ENCODE assay signal across 13 cellular contexts in genomic region chr17:40451420-40451819, GRCh38. TPM values are rescaled to one million over a fixed set of nuclear protein-coding genes. Genes with fewer than 3 reads are reported as not detected.
DNase-seq lines count a peak whose midpoint lies in the region; ATAC-seq, FAIRE-seq and TF ChIP-seq lines count a peak whose summit lies in the region.
"Had no signal": no experiment of that assay in that cellular context is flagged by ENCODE, and none has a peak within 500 bp of the region (broad histone marks: within the 10 kb centered on the region; RNA-seq: fewer than 3 reads in every experiment).

No MANE protein-coding gene starts in this region.

- H3K4me2 ChIP-seq in HepG2 (ENCODE audit: low read depth, low read length) = no peak overlapping the region

- H3K36me3 ChIP-seq in liver (ENCODE audit: control insufficient read depth in 4 of 4, insufficient read depth in 3 of 4, low read depth in 1 of 4, low read length in 3 of 4) (peaks cover 15 to 42% (median 27%) of the 10 kb centered on the region in 4 donors), HepG2 (replicated peaks in 1 of 2; ENCODE audit: control insufficient read depth in 1 of 2, insufficient read depth in 2 of 2, low read length in 2 of 2) (peaks cover 0 to 8% of the 10 kb centered on the region in 2 experiments; a peak in 3 of 5 replicates), aorta (ENCODE audit: control insufficient read depth in 1 of 2, insufficient read depth in 2 of 2, low read length in 1 of 2) (no peaks in the 10 kb centered on the region)

- intact Hi-C loops in HepG2 (cut with micrococcal nuclease; ENCODE audit: unreplicated experiment) = no loop called here
- intact Hi-C loops in aorta (cut with DNase I) = no loop called here

- no peaks in the 10 kb centered on the region for H4K20me1 ChIP-seq in HepG2 (ENCODE audit: insufficient read depth, low read length)

- H3K4me1 ChIP-seq in liver (ENCODE audit: control insufficient read depth in 4 of 4, insufficient read depth in 4 of 4, low read length in 3 of 4) (peaks cover 21 to 95% (median 90%) of the 10 kb centered on the region in 4 donors), HepG2 (ENCODE audit: insufficient read depth, low read length) (peaks cover 39% of the 10 kb centered on the region), aorta (ENCODE audit: control insufficient read depth in 1 of 2, insufficient read depth in 2 of 2, low read length in 2 of 2) (peaks cover 0 to 2% of the 10 kb centered on the region in 2 donors)

- peak overlapping the region; percentile 85 to 98 (median 94) for H3K27ac Mint-ChIP-seq in nephron
- H3K27ac Mint-ChIP-seq: activated CD8-positive, alpha-beta memory T cell treated with anti-CD3 and anti-CD28 coated beads, Interleukin-2, amount 10 ng/mL, durations not matched to agents 7 days and 5 days; progenitor cell of endocrine pancreas had no signal

- in situ Hi-C loops in HepG2 (cut with HindIII; ENCODE audit: extremely low pct_ligation_motif_present, low pct_unique_long_range_greater_than_20kb) = no loop called here

- peak in 1 of 2 donors; percentile 25 for TF ChIP-seq RAD21 in liver (IDR thresholded peaks at IDR 0.05)
- TF ChIP-seq RAD21 in HepG2 (CRISPR knock-in tag; IDR thresholded peaks at IDR 0.05) = no peak

- H3K36me3 Mint-ChIP-seq in nephron (ENCODE audit: low read depth) = peaks cover 33% of the 10 kb centered on the region
- H3K36me3 Mint-ChIP-seq: activated CD8-positive, alpha-beta memory T cell treated with anti-CD3 and anti-CD28 coated beads, Interleukin-2, amount 10 ng/mL, durations not matched to agents 7 days and 5 days had no signal

- H3K4me3 Mint-ChIP-seq in nephron = peak overlapping the region; percentile 18 to 77 (median 32)
- H3K4me3 Mint-ChIP-seq: activated CD8-positive, alpha-beta memory T cell treated with anti-CD3 and anti-CD28 coated beads, Interleukin-2, amount 10 ng/mL, durations not matched to agents 7 days and 5 days; central memory CD8-positive, alpha-beta T cell had no signal

- TF ChIP-seq CTCF in liver (IDR thresholded peaks at IDR 0.05; ENCODE audit: low read depth, low read length, missing input control) (no peak), HepG2 (CRISPR knock-in tag; IDR thresholded peaks at IDR 0.05) (no peak), fibroblast of pulmonary artery (IDR thresholded peaks at IDR 0.05; ENCODE audit: low read length, missing control alignments) (no peak), nephron (IDR thresholded peaks at IDR 0.05; ENCODE audit: unreplicated experiment in 3 of 3) (no peak)

- H3K27me3 Mint-ChIP-seq in nephron (ENCODE audit: low read depth) = peaks cover 4% of the 10 kb centered on the region
- H3K27me3 Mint-ChIP-seq: central memory CD8-positive, alpha-beta T cell had no signal

- H3K9me3 ChIP-seq in liver (ENCODE audit: control insufficient read depth in 4 of 4, low read length in 3 of 4) = no peaks in the 10 kb centered on the region
- no peaks in the 10 kb centered on the region for H3K9me3 ChIP-seq in HepG2 (ENCODE audit: low read length)
- H3K9me3 ChIP-seq in aorta (ENCODE audit: control insufficient read depth, low read length) = no peaks in the 10 kb centered on the region

- POLR2A ChIA-PET in HepG2 (lab: Yijun Ruan, JAX) = interaction anchor here (0.7 kb wide), 1 partner anchor 8 kb away, joined by 3 read pairs; the partner anchor contains the start of gene IGFBP4

- no peak overlapping the region for H2AFZ ChIP-seq in HepG2 (ENCODE audit: low read length)

- H3K27ac ChIP-seq in liver (ENCODE audit: low read depth in 1 of 2, low read length in 2 of 2) (peak overlapping the region; percentile 43 to 72), HepG2 (ENCODE audit: extremely low read length, insufficient read depth, low read length) (no peak overlapping the region), aorta (ENCODE audit: low read depth in 1 of 2, low read length in 2 of 2) (peak overlapping the region in 1 of 2 donors; percentile 1)

- peak overlapping the region in 1 of 2 donors; percentile 14 for H3K9ac ChIP-seq in liver (ENCODE audit: low read depth in 1 of 2, low read length in 2 of 2)
- H3K9ac ChIP-seq in HepG2 (ENCODE audit: insufficient read depth, low read depth, low read length) = no peak overlapping the region

- 16% methylated on average over 6 of the region's 6 CpGs for WGBS in liver
- 97% methylated on average over 6 of the region's 6 CpGs for WGBS in HepG2 (ENCODE audit: low lambda C conversion rate)
- 6 to 7% methylated on average over 6 of the region's 6 CpGs for WGBS in aorta, 2 donors

- no peak for FAIRE-seq in HepG2 (lab: Jason Lieb, UNC)

- H3K27me3 ChIP-seq in liver (ENCODE audit: control insufficient read depth in 4 of 4, insufficient read depth in 4 of 4, low read length in 3 of 4) = no peaks in the 10 kb centered on the region
- no peaks in the 10 kb centered on the region for H3K27me3 ChIP-seq in HepG2 (ENCODE audit: control insufficient read depth in 1 of 2, insufficient read depth in 2 of 2, low read length in 2 of 2)
- no peaks in the 10 kb centered on the region for H3K27me3 ChIP-seq in aorta (ENCODE audit: control insufficient read depth in 1 of 2, insufficient read depth in 2 of 2, low read length in 1 of 2)

- TF ChIP-seq EP300 in HepG2 (IDR thresholded peaks at IDR 0.05; ENCODE audit: low read depth in 2 of 2, low read length in 2 of 2) = no peak
- no peak for TF ChIP-seq EP300 in HepG2 (CRISPR knock-in tag; IDR thresholded peaks at IDR 0.05; ENCODE audit: borderline replicate concordance)

- no peak for TF ChIP-seq POLR2A in HepG2 (IDR thresholded peaks at IDR 0.05; ENCODE audit: insufficient read depth in 1 of 2, low read depth in 2 of 2, low read length in 2 of 2)

- DNase-seq in HepG2 (ENCODE audit: low spot score) = no peak
- peak; percentile 95 for DNase-seq in fibroblast of pulmonary artery (ENCODE audit: low read depth)
- DNase-seq in aorta = peak; percentile 90 to 94
- DNase-seq: activated CD8-positive, alpha-beta memory T cell treated with anti-CD3 and anti-CD28 coated beads, Interleukin-2, amount 10 ng/mL, durations not matched to agents 7 days and 5 days; NCI-H2171 had no signal

- peaks cover 74% of the 10 kb centered on the region for H3K4me1 Mint-ChIP-seq in nephron

- BruUV-seq in HepG2 (replicated peaks; lab: Mats Ljungman, UMichigan) = no TSS peak

- H3K4me3 ChIP-seq in liver (ENCODE audit: low read depth in 1 of 3, low read length in 3 of 3) (no peak overlapping the region), HepG2 (replicated peaks in 1 of 3; ENCODE audit: insufficient read depth in 1 of 3, low read depth in 2 of 3, low read length in 3 of 3) (no peak overlapping the region), fibroblast of pulmonary artery (replicated peaks; ENCODE audit: low read depth, low read length) (peak overlapping the region; percentile 27), aorta (ENCODE audit: low read length in 2 of 2) (no peak overlapping the region)

- H3K9me3 Mint-ChIP-seq in nephron = no peaks in the 10 kb centered on the region
- H3K9me3 Mint-ChIP-seq: central memory CD8-positive, alpha-beta T cell had no signal

- no peaks in the 10 kb centered on the region for H3K79me2 ChIP-seq in HepG2 (ENCODE audit: insufficient read depth, low read length)

- ATAC-seq in HepG2 (no peak), aorta (ENCODE audit: low FRiP score) (peak; percentile 66), GM18502 (IDR thresholded peaks at IDR 0.05; ENCODE audit: poor library complexity, unreplicated experiment) (no peak), GM19467 (IDR thresholded peaks at IDR 0.05; ENCODE audit: unreplicated experiment) (no peak), HG03135 (IDR thresholded peaks at IDR 0.05; ENCODE audit: unreplicated experiment) (no peak)
- ATAC-seq: activated CD8-positive, alpha-beta memory T cell treated with anti-CD3 and anti-CD28 coated beads, Interleukin-2, amount 10 ng/mL, durations not matched to agents 7 days and 5 days had no signal

- CTCF ChIA-PET in HepG2 (lab: Yijun Ruan, JAX; ENCODE audit: low intra/inter-chr PET ratio, low total read pairs) = interaction anchor here (2.6 kb wide), 1 partner anchor 10 kb away, joined by 15 read pairs; no protein-coding TSS in a partner anchor

RNA-seq across cellular contexts. Expression of gene IGFBP4, which starts 8.2 kb away (rescaled TPM):
- total RNA-seq in liver (100 to 1,000 TPM in 1 of 2 donors, 10 to 100 TPM in 1; 74.1 to 297 TPM), HepG2 (2016; rRNA removed; fragmentation: Illumina TruSeq; extraction: Trizol) (4.1 and 4.9 TPM in 2 replicates), aorta (1,000 to 10,000 TPM in 1 of 2 donors, 100 to 1,000 TPM in 1; 799 to 1,001 TPM)
- polyA plus RNA-seq in liver (100 to 1,000 TPM; 179 to 649 TPM), HepG2 (2011; rRNA removed) (43.6 and 49.0 TPM in 2 replicates), aorta (100 to 1,000 TPM in 1 of 2 donors, 10 to 100 TPM in 1; 99.2 to 457 TPM)
- 3.4 and 4.0 TPM in 2 replicates for total RNA-seq in HepG2 (2016; cell fraction: cytosol; rRNA removed; fragmentation: Illumina TruSeq; extraction: Trizol; ENCODE audit: low read depth)
- 3.5 and 4.8 TPM in 2 replicates for total RNA-seq in HepG2 (2016; cell fraction: insoluble cytoplasmic fraction; rRNA removed; fragmentation: Illumina TruSeq; extraction: Trizol)
- 10.9 and 13.2 TPM in 2 replicates for total RNA-seq in HepG2 (2016; cell fraction: membrane; rRNA removed; fragmentation: Illumina TruSeq; extraction: Trizol)
- 10.1 and 10.9 TPM in 2 replicates for total RNA-seq in HepG2 (2016; cell fraction: nucleus; rRNA removed; fragmentation: Illumina TruSeq; extraction: Trizol)
- polyA plus RNA-seq in HepG2 (2011; cell fraction: cytosol; rRNA removed) = 42.1 and 55.6 TPM in 2 replicates
- polyA plus RNA-seq in HepG2 (2011; cell fraction: nucleus; rRNA removed) = 26.0 and 26.1 TPM in 2 replicates
- polyA plus RNA-seq in HepG2 (2012) = 23.1 and 40.9 TPM in 2 replicates
- 11.4 and 15.1 TPM in 2 replicates for polyA plus RNA-seq in HepG2 (2016; cell fraction: cytosol; fragmentation: Illumina TruSeq; extraction: Trizol; ENCODE audit: low read depth)
- polyA plus RNA-seq in HepG2 (2016; cell fraction: insoluble cytoplasmic fraction; fragmentation: Illumina TruSeq; extraction: Trizol; ENCODE audit: low read depth) = 10.4 and 12.4 TPM in 2 replicates
- 18.8 and 25.1 TPM in 2 replicates for polyA plus RNA-seq in HepG2 (2016; cell fraction: membrane; fragmentation: Illumina TruSeq; extraction: Trizol; ENCODE audit: low read depth)
- polyA plus RNA-seq in HepG2 (2016; cell fraction: nucleus; fragmentation: Illumina TruSeq; extraction: Trizol; ENCODE audit: insufficient read depth, low read depth) = 24.8 and 29.0 TPM in 2 replicates
- 0.19 and 99.5 TPM in 2 replicates for polyA minus RNA-seq in HepG2 (2011; rRNA and poly(A)+ RNA removed; ENCODE audit: low replicate concordance)
- 36.8 and 40.1 TPM in 2 replicates for polyA minus RNA-seq in HepG2 (2011; cell fraction: cytosol; rRNA and poly(A)+ RNA removed)
- polyA minus RNA-seq in HepG2 (2011; cell fraction: nucleus; rRNA and poly(A)+ RNA removed) = 12.3 and 12.9 TPM in 2 replicates

RNA-seq across cellular contexts. Expression of gene TOP2A, which starts 33.7 kb away (rescaled TPM):
- total RNA-seq in liver = 100 to 1,000 TPM in 1 of 2 donors, under 1 TPM in 1; 0.08 to 102 TPM
- polyA plus RNA-seq in liver = 1 to 10 TPM; 1.9 to 5.2 TPM
- total RNA-seq in HepG2 (2016; rRNA removed; fragmentation: Illumina TruSeq; extraction: Trizol) = 327 and 614 TPM in 2 replicates
- 35.7 and 38.5 TPM in 2 replicates for total RNA-seq in HepG2 (2016; cell fraction: cytosol; rRNA removed; fragmentation: Illumina TruSeq; extraction: Trizol; ENCODE audit: low read depth)
- total RNA-seq in HepG2 (2016; cell fraction: insoluble cytoplasmic fraction; rRNA removed; fragmentation: Illumina TruSeq; extraction: Trizol) = 330 and 598 TPM in 2 replicates
- total RNA-seq in HepG2 (2016; cell fraction: membrane; rRNA removed; fragmentation: Illumina TruSeq; extraction: Trizol) = 112 and 128 TPM in 2 replicates
- total RNA-seq in HepG2 (2016; cell fraction: nucleus; rRNA removed; fragmentation: Illumina TruSeq; extraction: Trizol) = 262 and 265 TPM in 2 replicates
- polyA plus RNA-seq in HepG2 (2011; rRNA removed) = 52.7 and 108 TPM in 2 replicates
- polyA plus RNA-seq in HepG2 (2011; cell fraction: cytosol; rRNA removed) = 35.8 and 39.5 TPM in 2 replicates
- polyA plus RNA-seq in HepG2 (2011; cell fraction: nucleus; rRNA removed) = 38.5 and 46.3 TPM in 2 replicates
- polyA plus RNA-seq in HepG2 (2012) = 78.9 and 178 TPM in 2 replicates
- polyA plus RNA-seq in HepG2 (2016; cell fraction: cytosol; fragmentation: Illumina TruSeq; extraction: Trizol; ENCODE audit: low read depth) = 13.7 and 16.7 TPM in 2 replicates
- polyA plus RNA-seq in HepG2 (2016; cell fraction: insoluble cytoplasmic fraction; fragmentation: Illumina TruSeq; extraction: Trizol; ENCODE audit: low read depth) = 406 and 447 TPM in 2 replicates
- polyA plus RNA-seq in HepG2 (2016; cell fraction: membrane; fragmentation: Illumina TruSeq; extraction: Trizol; ENCODE audit: low read depth) = 56.7 and 60.4 TPM in 2 replicates
- 324 and 347 TPM in 2 replicates for polyA plus RNA-seq in HepG2 (2016; cell fraction: nucleus; fragmentation: Illumina TruSeq; extraction: Trizol; ENCODE audit: insufficient read depth, low read depth)
- polyA minus RNA-seq in HepG2 (2011; rRNA and poly(A)+ RNA removed; ENCODE audit: low replicate concordance) = 29.3 and 72.8 TPM in 2 replicates
- polyA minus RNA-seq in HepG2 (2011; cell fraction: cytosol; rRNA and poly(A)+ RNA removed) = 58.4 and 82.8 TPM in 2 replicates
- polyA minus RNA-seq in HepG2 (2011; cell fraction: nucleus; rRNA and poly(A)+ RNA removed) = 83.2 and 96.0 TPM in 2 replicates
- total RNA-seq in aorta = 1 to 10 TPM; 1.8 to 4.4 TPM
- 1 to 10 TPM in 1 of 2 donors, under 1 TPM in 1; 0.25 to 2.1 TPM for polyA plus RNA-seq in aorta

RNA-seq across cellular contexts. Expression of gene TNS4, which starts 50.0 kb away (rescaled TPM):
- total RNA-seq in liver (under 1 TPM in 1 of 2 donors, not detected in 1; 0.08 TPM), HepG2 (2016; rRNA removed; fragmentation: Illumina TruSeq; extraction: Trizol) (0.58 TPM in 2 replicates), aorta (under 1 TPM in 1 of 2 donors, not detected in 1; 0.39 TPM)
- polyA plus RNA-seq in liver (not detected), HepG2 (2011; rRNA removed) (1.7 and 2.1 TPM in 2 replicates), aorta (under 1 TPM in 1 of 2 donors, not detected in 1; 0.05 TPM)
- total RNA-seq in HepG2 (2016; cell fraction: cytosol; rRNA removed; fragmentation: Illumina TruSeq; extraction: Trizol; ENCODE audit: low read depth) = 0.18 and 0.20 TPM in 2 replicates
- total RNA-seq in HepG2 (2016; cell fraction: insoluble cytoplasmic fraction; rRNA removed; fragmentation: Illumina TruSeq; extraction: Trizol) = 0.32 and 0.51 TPM in 2 replicates
- total RNA-seq in HepG2 (2016; cell fraction: membrane; rRNA removed; fragmentation: Illumina TruSeq; extraction: Trizol) = 0.31 and 0.38 TPM in 2 replicates
- total RNA-seq in HepG2 (2016; cell fraction: nucleus; rRNA removed; fragmentation: Illumina TruSeq; extraction: Trizol) = 0.37 and 1.3 TPM in 2 replicates
- polyA plus RNA-seq in HepG2 (2011; cell fraction: cytosol; rRNA removed) = 0.69 and 1.3 TPM in 2 replicates
- polyA plus RNA-seq in HepG2 (2011; cell fraction: nucleus; rRNA removed) = 7.1 and 10.8 TPM in 2 replicates
- 0.37 and 0.42 TPM in 2 replicates for polyA plus RNA-seq in HepG2 (2012)
- 0.20 and 0.22 TPM in 2 replicates for polyA plus RNA-seq in HepG2 (2016; cell fraction: cytosol; fragmentation: Illumina TruSeq; extraction: Trizol; ENCODE audit: low read depth)
- polyA plus RNA-seq in HepG2 (2016; cell fraction: insoluble cytoplasmic fraction; fragmentation: Illumina TruSeq; extraction: Trizol; ENCODE audit: low read depth) = 1.3 and 2.3 TPM in 2 replicates
- polyA plus RNA-seq in HepG2 (2016; cell fraction: membrane; fragmentation: Illumina TruSeq; extraction: Trizol; ENCODE audit: low read depth) = 0.34 and 0.72 TPM in 2 replicates
- polyA plus RNA-seq in HepG2 (2016; cell fraction: nucleus; fragmentation: Illumina TruSeq; extraction: Trizol; ENCODE audit: insufficient read depth, low read depth) = 4.4 and 6.8 TPM in 2 replicates
- polyA minus RNA-seq in HepG2 (2011; rRNA and poly(A)+ RNA removed; ENCODE audit: low replicate concordance) = 7.4 and 24.1 TPM in 2 replicates
- 2.6 and 3.7 TPM in 2 replicates for polyA minus RNA-seq in HepG2 (2011; cell fraction: cytosol; rRNA and poly(A)+ RNA removed)
- 4.0 and 6.1 TPM in 2 replicates for polyA minus RNA-seq in HepG2 (2011; cell fraction: nucleus; rRNA and poly(A)+ RNA removed)
- total RNA-seq: A673, progenitor cell of endocrine pancreas had no signal

Comparison
In these comparisons a context has a peak if more than half of its experiments do, and no peak if none do; other contexts are left out.
1. RNA of gene IGFBP4, which starts 8.2 kb away (total RNA-seq): 799 to 1,001 TPM in aorta and 74.1 to 297 TPM in liver; 3.4 to 13.2 TPM in HepG2; every median in the first group is over 4 times any median in the second.